In the genomic region with DNA sequence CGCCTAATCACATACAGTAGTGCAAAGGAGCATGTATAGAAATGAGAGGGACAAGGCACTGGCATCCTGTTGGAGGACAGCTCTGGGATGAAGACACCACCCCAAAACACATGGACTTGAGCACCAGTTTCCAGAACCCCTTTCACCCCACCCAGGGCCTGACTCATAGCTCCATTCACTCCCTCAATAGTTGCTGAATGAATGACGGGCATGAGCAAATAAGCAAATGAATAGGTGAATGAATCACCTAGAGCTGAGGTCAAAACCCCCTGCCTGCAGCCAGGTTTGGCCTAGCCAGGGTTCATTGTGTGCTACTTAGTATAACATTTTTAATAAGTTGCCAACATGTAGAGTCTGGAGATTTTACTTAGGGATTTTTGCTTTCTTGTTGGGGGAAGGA, we compare ENCODE assay signal across 14 cellular contexts.
A peak's percentile ranks its signal among the peaks of the same experiment; 100 is the strongest.
DNase-seq lines count a peak whose midpoint lies in the region; ATAC-seq and TF ChIP-seq lines count a peak whose summit lies in the region.
"Had no signal": no experiment of that assay in that cellular context is flagged by ENCODE, and none has a peak within 500 bp of the region (broad histone marks: within the 10 kb centered on the region; RNA-seq: fewer than 3 reads in every experiment).

No MANE protein-coding gene starts in this region.

- no peak for TF ChIP-seq POLR2A in thyroid gland (IDR thresholded peaks at IDR 0.05)

- H3K36me3 ChIP-seq in thyroid gland, result no peaks in the 10 kb centered on the region
- H3K36me3 ChIP-seq: thoracic aorta had no signal

- DNase-seq in A172 (ENCODE audit: low spot score), result peak; percentile 46
- DNase-seq in HK-2 (ENCODE audit: unreplicated experiment), result peak; percentile 47
- DNase-seq in WTC11 (ENCODE audit: low spot score), result no peak
- DNase-seq in iris pigment epithelial cell (ENCODE audit: low read depth), result peak; percentile 74
- no peak for DNase-seq in midbrain (lab: John Stamatoyannopoulos, UW)
- DNase-seq in thyroid gland, result no peak
- DNase-seq in DMS79 treated with DMSO at 0.1 percent for 48 hours (lab: John Stamatoyannopoulos, UW), result no peak
- DNase-seq: activated T-cell treated with anti-CD3 and anti-CD28 coated beads, Interleukin-2, amount 50 U/mL, for 48 hours; foreskin melanocyte; GF-D8; mesenchymal stem cell; NCI-H446 had no signal

- ATAC-seq in WTC11, result peak; percentile 87
- no peak for ATAC-seq in GM19452 (IDR thresholded peaks at IDR 0.05; ENCODE audit: unreplicated experiment)

- 0 out of 2 replicates have a peak overlapping the region, but pooled peaks have one; percentile 35 for H3K27ac Mint-ChIP-seq in WTC11

- H3K4me3 ChIP-seq in thyroid gland (replicated peaks in 1 of 3), result no peak overlapping the region
- H3K4me3 ChIP-seq: thoracic aorta had no signal

- no peaks in the 10 kb centered on the region for H3K27me3 ChIP-seq in thyroid gland

- POLR2A ChIA-PET in WTC11 (lab: Charles Lee), result no interaction called here

- H3K9me3 ChIP-seq in thyroid gland, result no peaks in the 10 kb centered on the region
- H3K9me3 ChIP-seq: thoracic aorta had no signal

- TF ChIP-seq CTCF in WTC11 (IDR thresholded peaks at IDR 0.05) (no peak), thyroid gland (IDR thresholded peaks at IDR 0.05) (no peak)

- no peaks in the 10 kb centered on the region for H3K9me3 Mint-ChIP-seq in WTC11

- H3K27ac ChIP-seq in thyroid gland, result no peak overlapping the region
- H3K27ac ChIP-seq: thoracic aorta had no signal

- WGBS in thyroid gland, 2 donors, result 89 to 95% methylated on average over 2 of the region's 2 CpGs

- H3K4me1 Mint-ChIP-seq in WTC11, result peaks cover 30% of the 10 kb centered on the region

- H3K27me3 Mint-ChIP-seq in WTC11 (ENCODE audit: low read depth), result no peaks in the 10 kb centered on the region

- H3K4me1 ChIP-seq in thyroid gland, result peaks cover 5 to 10% of the 10 kb centered on the region in 2 donors

- CTCF ChIA-PET in WTC11 (lab: Charles Lee), result interaction anchor here (0.6 to 2.8 kb wide), 7 partner anchors 13 to 199 kb away, joined by 3 to 14 read pairs (median 3); no protein-coding TSS in a partner anchor

- H3K36me3 Mint-ChIP-seq in WTC11, result peaks cover 11% of the 10 kb centered on the region; the same call in 1 of the 2 replicates

- intact Hi-C loops in thyroid gland (cut with DNase I), result no loop called here

- H3K4me3 Mint-ChIP-seq in WTC11, result no peak overlapping the region

TF ChIP-seq in WTC11, 78 proteins besides CTCF, POLR2A, EP300 and RAD21:
- TF ChIP-seq ZNF416 (CRISPR knock-in tag; IDR thresholded peaks at IDR 0.05) (no peak), SMAD3 (CRISPR knock-in tag; IDR thresholded peaks at IDR 0.05; ENCODE audit: borderline replicate concordance) (no peak), ATF1 (CRISPR knock-in tag; IDR thresholded peaks at IDR 0.05) (no peak), SP1 (CRISPR knock-in tag; conservative IDR thresholded peaks at IDR 0.05) (no peak), TEAD1 (CRISPR knock-in tag; IDR thresholded peaks at IDR 0.05) (no peak; the same call in 1 of the 2 replicates), JAZF1 (CRISPR knock-in tag; IDR thresholded peaks at IDR 0.05) (no peak), HMGA2 (CRISPR knock-in tag; IDR thresholded peaks at IDR 0.05) (no peak), FOXK1 (CRISPR knock-in tag; IDR thresholded peaks at IDR 0.05) (no peak), GTF2I (CRISPR knock-in tag; conservative IDR thresholded peaks at IDR 0.05) (no peak)
- TF ChIP-seq, protein P1, sequence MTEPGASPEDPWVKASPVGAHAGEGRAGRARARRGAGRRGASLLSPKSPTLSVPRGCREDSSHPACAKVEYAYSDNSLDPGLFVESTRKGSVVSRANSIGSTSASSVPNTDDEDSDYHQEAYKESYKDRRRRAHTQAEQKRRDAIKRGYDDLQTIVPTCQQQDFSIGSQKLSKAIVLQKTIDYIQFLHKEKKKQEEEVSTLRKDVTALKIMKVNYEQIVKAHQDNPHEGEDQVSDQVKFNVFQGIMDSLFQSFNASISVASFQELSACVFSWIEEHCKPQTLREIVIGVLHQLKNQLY (CRISPR knock-in tag; IDR thresholded peaks at IDR 0.05), result no peak
- TF ChIP-seq, protein P2, sequence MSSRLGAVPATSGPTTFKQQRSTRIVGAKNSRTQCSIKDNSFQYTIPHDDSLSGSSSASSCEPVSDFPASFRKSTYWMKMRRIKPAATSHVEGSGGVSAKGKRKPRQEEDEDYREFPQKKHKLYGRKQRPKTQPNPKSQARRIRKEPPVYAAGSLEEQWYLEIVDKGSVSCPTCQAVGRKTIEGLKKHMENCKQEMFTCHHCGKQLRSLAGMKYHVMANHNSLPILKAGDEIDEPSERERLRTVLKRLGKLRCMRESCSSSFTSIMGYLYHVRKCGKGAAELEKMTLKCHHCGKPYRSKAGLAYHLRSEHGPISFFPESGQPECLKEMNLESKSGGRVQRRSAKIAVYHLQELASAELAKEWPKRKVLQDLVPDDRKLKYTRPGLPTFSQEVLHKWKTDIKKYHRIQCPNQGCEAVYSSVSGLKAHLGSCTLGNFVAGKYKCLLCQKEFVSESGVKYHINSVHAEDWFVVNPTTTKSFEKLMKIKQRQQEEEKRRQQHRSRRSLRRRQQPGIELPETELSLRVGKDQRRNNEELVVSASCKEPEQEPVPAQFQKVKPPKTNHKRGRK (CRISPR knock-in tag; IDR thresholded peaks at IDR 0.05; ENCODE audit: borderline replicate concordance), result no peak

Comparison
In these comparisons a context has a peak if more than half of its experiments do, and no peak if none do; other contexts are left out.
1. DNase-seq: peak in A172 (single experiment), HK-2 (single experiment) and iris pigment epithelial cell (single experiment); none in WTC11 (single experiment), midbrain (single experiment), thyroid gland (0 of 2) and DMS79 treated with DMSO at 0.1 percent for 48 hours (single experiment).